In the genomic region with DNA sequence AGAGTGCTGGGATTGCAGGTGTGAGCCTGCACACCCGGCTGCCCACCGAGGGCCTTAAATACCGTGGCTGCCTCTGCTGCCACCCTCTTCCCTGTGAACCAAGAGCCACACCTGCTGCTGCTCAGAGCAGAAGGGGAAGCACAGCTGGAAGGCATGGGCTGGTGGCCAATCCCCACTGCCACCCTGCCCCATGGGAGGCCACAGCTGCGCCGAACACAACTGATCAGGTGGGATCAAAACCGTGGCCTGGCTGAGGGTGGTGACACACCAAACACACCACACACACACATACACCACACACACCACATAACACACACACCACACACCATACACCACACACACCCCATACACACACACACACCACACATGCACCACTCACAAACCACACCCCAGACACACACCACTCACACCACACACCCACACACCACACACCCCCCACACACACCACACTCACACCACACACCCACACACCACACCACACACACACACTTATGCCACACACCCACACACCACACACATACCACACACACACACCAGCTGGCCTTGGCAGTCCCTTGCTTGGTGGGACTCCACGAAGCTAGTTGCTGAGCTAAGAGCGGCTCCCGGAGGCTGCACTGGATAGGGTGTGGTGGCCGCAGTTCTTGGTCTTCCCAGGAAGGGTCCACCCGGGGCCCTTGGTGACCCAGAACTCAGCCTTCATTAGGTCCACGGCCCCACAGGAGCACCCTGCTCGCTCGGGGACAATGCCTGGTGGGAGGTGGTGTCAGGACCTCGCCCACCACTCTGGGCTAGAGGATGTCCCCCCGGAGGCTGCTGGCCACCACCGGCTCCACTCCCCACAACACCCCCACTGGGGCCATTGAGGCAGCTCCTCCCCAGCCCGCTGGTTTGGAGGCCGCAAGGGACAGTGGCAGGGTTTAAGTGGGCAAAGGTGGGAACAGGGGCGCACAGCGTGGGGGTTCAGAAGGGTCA, we compare ENCODE assay signal across 1 cellular context.
TF ChIP-seq lines count a peak whose summit lies in the region.

No MANE protein-coding gene starts in this region.

TF ChIP-seq in HepG2, 621 proteins besides CTCF, POLR2A, EP300 and RAD21 (continued from another document):
- TF ChIP-seq, protein P1, sequence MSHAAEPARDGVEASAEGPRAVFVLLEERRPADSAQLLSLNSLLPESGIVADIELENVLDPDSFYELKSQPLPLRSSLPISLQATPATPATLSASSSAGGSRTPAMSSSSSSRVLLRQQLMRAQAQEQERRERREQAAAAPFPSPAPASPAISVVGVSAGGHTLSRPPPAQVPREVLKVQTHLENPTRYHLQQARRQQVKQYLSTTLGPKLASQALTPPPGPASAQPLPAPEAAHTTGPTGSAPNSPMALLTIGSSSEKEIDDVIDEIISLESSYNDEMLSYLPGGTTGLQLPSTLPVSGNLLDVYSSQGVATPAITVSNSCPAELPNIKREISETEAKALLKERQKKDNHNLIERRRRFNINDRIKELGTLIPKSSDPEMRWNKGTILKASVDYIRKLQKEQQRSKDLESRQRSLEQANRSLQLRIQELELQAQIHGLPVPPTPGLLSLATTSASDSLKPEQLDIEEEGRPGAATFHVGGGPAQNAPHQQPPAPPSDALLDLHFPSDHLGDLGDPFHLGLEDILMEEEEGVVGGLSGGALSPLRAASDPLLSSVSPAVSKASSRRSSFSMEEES (CRISPR knock-in tag; IDR thresholded peaks at IDR 0.05) = no peak
- no peak for TF ChIP-seq ZNF121 (CRISPR knock-in tag; IDR thresholded peaks at IDR 0.05)
